Comparison of ENCODE assay signal across 16 cellular contexts in the genomic region with DNA sequence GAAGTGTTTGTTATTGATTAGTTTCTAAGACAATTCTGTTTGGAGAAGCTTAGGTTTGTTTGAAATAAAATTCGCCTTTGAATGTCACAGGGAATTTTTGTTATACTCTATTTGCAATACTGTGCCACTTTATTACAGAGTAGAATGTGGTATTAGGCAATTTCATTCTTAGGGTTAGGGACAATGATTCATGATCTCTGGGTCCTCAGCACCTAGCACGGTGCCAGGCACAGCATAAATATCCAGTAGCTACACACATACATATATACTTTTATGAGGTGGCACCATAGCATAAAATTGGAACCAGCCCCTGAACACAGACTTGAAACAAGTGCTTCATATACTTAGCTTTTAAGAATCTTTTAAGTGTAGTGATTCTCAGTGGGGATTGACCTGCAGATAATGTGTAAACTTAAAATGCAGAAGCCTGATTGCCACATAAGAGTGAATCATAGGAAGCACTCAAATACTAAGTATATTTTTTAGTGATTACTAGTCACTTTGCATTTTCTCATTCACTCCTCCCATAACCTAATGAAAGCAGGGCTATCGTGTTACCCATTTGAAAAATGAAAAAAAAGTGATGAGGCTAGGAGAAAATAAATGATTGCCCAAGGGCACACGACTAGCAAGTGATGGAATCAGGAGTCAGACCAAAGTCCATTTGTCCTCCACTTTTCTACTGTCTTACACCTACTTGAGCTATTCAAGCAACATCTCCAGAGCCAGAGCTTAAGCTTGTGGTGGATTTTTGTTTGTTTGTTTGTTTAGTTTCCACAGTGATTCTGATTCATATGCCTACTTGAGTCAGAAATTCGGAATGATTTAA.
DNase-seq lines count a peak whose midpoint lies in the region; ATAC-seq and TF ChIP-seq lines count a peak whose summit lies in the region.
"Had no signal": no experiment of that assay in that cellular context is flagged by ENCODE, and none has a peak within 500 bp of the region (broad histone marks: within the 10 kb centered on the region; RNA-seq: fewer than 3 reads in every experiment).

No MANE protein-coding gene starts in this region.

- dilution Hi-C loops in mammary epithelial cell (cut with HindIII; ENCODE audit: low sequenced_read_pairs): no loop called here

- no peak overlapping the region for H3K4ac ChIP-seq in mesendoderm (ENCODE audit: low read depth, low read length)

- intact Hi-C loops in mammary epithelial cell (cut with micrococcal nuclease): loop anchor here (2.0 kb wide), 1 partner anchor 221 kb away; no protein-coding TSS in a partner anchor

- H3K79me1 ChIP-seq in mesendoderm (ENCODE audit: low read length): no peaks in the 10 kb centered on the region

- no peaks in the 10 kb centered on the region for H3K27me3 ChIP-seq in mammary epithelial cell (ENCODE audit: insufficient read depth, low read length)
- no peaks in the 10 kb centered on the region for H3K27me3 ChIP-seq in mesendoderm (ENCODE audit: insufficient read depth, low read length, poor library complexity)

- CTCF ChIA-PET in mammary epithelial cell (lab: Charles Lee; ENCODE audit: low non-redundant PET): no interaction called here

- no peak overlapping the region for H2BK5ac ChIP-seq in mesendoderm (ENCODE audit: low read length)

- no peaks in the 10 kb centered on the region for H4K20me1 ChIP-seq in mammary epithelial cell (ENCODE audit: insufficient read depth, low read length)

- BruUV-seq in mammary epithelial cell (replicated peaks; lab: Mats Ljungman, UMichigan): no TSS peak

- ATAC-seq in HG03342 (IDR thresholded peaks at IDR 0.05; ENCODE audit: unreplicated experiment) (no peak), HG03196 (IDR thresholded peaks at IDR 0.05; ENCODE audit: unreplicated experiment) (no peak)
- ATAC-seq: HepG2 had no signal

- no peak overlapping the region for H3K9ac ChIP-seq in mammary epithelial cell (ENCODE audit: insufficient read depth, low read length)
- no peak overlapping the region for H3K9ac ChIP-seq in mesendoderm (ENCODE audit: low read length)

- H3K27ac ChIP-seq in mammary epithelial cell (ENCODE audit: insufficient read depth, low read depth, low read length) (peak overlapping the region; percentile 43), mesendoderm (ENCODE audit: low read depth, low read length) (no peak overlapping the region)
- H3K27ac ChIP-seq: thoracic aorta had no signal

- no peak overlapping the region for H3K23ac ChIP-seq in mesendoderm (ENCODE audit: low read length)

- H2BK120ac ChIP-seq in mesendoderm (ENCODE audit: low read depth, low read length): no peak overlapping the region

- no peak overlapping the region for H2AK5ac ChIP-seq in mesendoderm (ENCODE audit: low read length)

- no peak overlapping the region for H3K56ac ChIP-seq in mesendoderm (ENCODE audit: low read length)

- no peak overlapping the region for H3K18ac ChIP-seq in mesendoderm (ENCODE audit: low read length)

- in situ Hi-C loops in mammary epithelial cell (cut with MboI; ENCODE audit: low sequenced_read_pairs in 2 of 2): no loop called here

- DNase-seq in AG09319 (ENCODE audit: extremely low read depth, low read depth) (peak; percentile 24), HT1080 (ENCODE audit: low read depth) (peak; percentile 81), mammary epithelial cell (peak; percentile 70), mesendoderm (peak; percentile 0), SHP77 treated with DMSO at 0.1 percent for 48 hours (lab: John Stamatoyannopoulos, UW) (no peak)
- no peak for DNase-seq in activated CD4-positive, CD25-positive, alpha-beta regulatory T cell (lab: John Stamatoyannopoulos, UW)
- DNase-seq: activated CD4-positive, alpha-beta T cell treated with anti-CD3 and anti-CD28 coated beads for 48 hours; activated naive CD8-positive, alpha-beta T cell treated with anti-CD3 and anti-CD28 coated beads, Interleukin-2, amount 10 ng/mL, durations not matched to agents 7 days and 5 days; DMS79 treated with DMSO at 0.1 percent for 48 hours; erythroblast; NCI-H1105 treated with DMSO at 0.1 percent for 48 hours; NCI-H226 had no signal

- no peak overlapping the region for H2AFZ ChIP-seq in mammary epithelial cell (ENCODE audit: low read depth, low read length)

- H3K4me2 ChIP-seq in mammary epithelial cell (ENCODE audit: insufficient read depth, low read depth, low read length) (peak overlapping the region; percentile 13), mesendoderm (ENCODE audit: low read length) (no peak overlapping the region)

- TF ChIP-seq CTCF in AG09319 (IDR thresholded peaks at IDR 0.05; ENCODE audit: low read depth, low read length) (no peak), mammary epithelial cell (conservative IDR thresholded peaks at IDR 0.05 in 1 of 2, IDR thresholded peaks at IDR 0.05 in 1 of 2; ENCODE audit: extremely low read depth in 1 of 2, insufficient read depth in 1 of 2, low read depth in 1 of 2, low read length in 2 of 2) (no peak)

- H3K79me2 ChIP-seq in mammary epithelial cell (ENCODE audit: insufficient read depth, low read length) (no peaks in the 10 kb centered on the region), mesendoderm (ENCODE audit: control insufficient read depth, insufficient read depth, low read length) (no peaks in the 10 kb centered on the region)

- H3K4me3 ChIP-seq in mammary epithelial cell (replicated peaks in 1 of 3; ENCODE audit: insufficient read depth in 1 of 3, low read depth in 2 of 3, low read length in 3 of 3) (no peak overlapping the region), mesendoderm (ENCODE audit: low read length) (no peak overlapping the region)
- H3K4me3 ChIP-seq: thoracic aorta had no signal

- WGBS in mammary epithelial cell (ENCODE audit: low coverage, missing lambda C conversion rate): 24% methylated on average over 5 of the region's 5 CpGs
- no CpG with 5 or more reads among the region's 5 CpGs for WGBS in mesendoderm (ENCODE audit: extremely low coverage, insufficient coverage, low lambda C conversion rate)

- H3K4me1 ChIP-seq in mammary epithelial cell (ENCODE audit: insufficient read depth, low read length) (no peaks in the 10 kb centered on the region), mesendoderm (ENCODE audit: control insufficient read depth, low read depth, low read length) (no peaks in the 10 kb centered on the region)

- H4K5ac ChIP-seq in mesendoderm (ENCODE audit: low read length): no peak overlapping the region

- no peaks in the 10 kb centered on the region for H3K36me3 ChIP-seq in mammary epithelial cell (ENCODE audit: insufficient read depth, low read length)
- H3K36me3 ChIP-seq in mesendoderm (ENCODE audit: control insufficient read depth, insufficient read depth, low read length): no peaks in the 10 kb centered on the region
- H3K36me3 ChIP-seq: thoracic aorta had no signal

- H3K9me3 ChIP-seq in mammary epithelial cell (replicated peaks; ENCODE audit: insufficient read depth, low read length): no peaks in the 10 kb centered on the region
- H3K9me3 ChIP-seq: thoracic aorta had no signal

- H2BK15ac ChIP-seq in mesendoderm (replicated peaks; ENCODE audit: low read depth): no peak overlapping the region

- no peak overlapping the region for H4K8ac ChIP-seq in mesendoderm (ENCODE audit: low read depth, low read length)

Comparison
In these comparisons a context has a peak if more than half of its experiments do, and no peak if none do; other contexts are left out.
1. DNase-seq: peak in AG09319 (single experiment), HT1080 (single experiment), mammary epithelial cell (single experiment) and mesendoderm (single experiment); none in activated CD4-positive, CD25-positive, alpha-beta regulatory T cell (0 of 4) and SHP77 treated with DMSO at 0.1 percent for 48 hours (single experiment).